Comparison of ENCODE assay signal across 19 cellular contexts in the genomic region with DNA sequence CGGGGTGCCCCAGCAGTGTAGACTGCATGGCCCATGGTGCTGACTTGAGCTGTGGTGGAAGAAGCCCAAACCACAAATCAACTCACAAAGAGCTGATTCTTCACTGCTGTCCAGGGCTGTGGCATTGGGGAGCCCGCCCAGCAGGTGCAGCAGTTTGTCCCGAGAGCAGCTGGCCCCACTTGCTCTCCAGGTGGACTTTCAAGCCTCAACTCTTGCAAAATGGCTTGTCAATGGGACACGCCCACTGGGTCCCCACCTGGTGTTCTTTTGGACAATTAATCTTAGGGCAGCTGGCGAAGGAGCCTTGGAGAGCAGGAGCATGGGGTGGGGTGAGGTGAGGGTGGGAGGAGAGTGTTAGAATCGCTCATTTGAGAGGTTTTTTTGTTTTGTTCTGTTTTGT.
"Had no signal": no experiment of that assay in that cellular context is flagged by ENCODE, and none has a peak within 500 bp of the region (broad histone marks: within the 10 kb centered on the region; RNA-seq: fewer than 3 reads in every experiment).

No MANE protein-coding gene starts in this region.

- H3K4me3 ChIP-seq: ascending aorta, breast epithelium, left ventricle myocardium inferior, tibial artery had no signal

- FAIRE-seq: kidney, urothelium cell line had no signal

- DNase-seq: activated CD4-positive, alpha-beta T cell treated with anti-CD3 and anti-CD28 coated beads for 1 hour; activated CD4-positive, alpha-beta T cell treated with anti-CD3 and anti-CD28 coated beads, Interleukin-2, amount 50 U/mL, for 48 hours; activated naive CD4-positive, alpha-beta T cell treated with Interleukin-2 at 50 U/mL for 16 hours; cerebellar nuclear complex; effector memory CD8-positive, alpha-beta T cell; foreskin keratinocyte; glutamatergic neuron; hypothalamus; kidney; left ventricle myocardium inferior; naive thymus-derived CD8-positive, alpha-beta T cell; retina; stimulated activated CD4-positive, alpha-beta T cell treated with anti-CD3 and anti-CD28 coated beads, Interleukin-4, amount 100 ng/mL, for 1 hour; stimulated activated naive B cell treated with anti-CD40 and anti-IgM and Interleukin-4, amounts not matched to agents 10 μg/mL and 1 μg/mL and 100 μg/mL, for 72 hours; tibial artery had no signal

- H3K27ac ChIP-seq: ascending aorta, breast epithelium, foreskin keratinocyte, left ventricle myocardium inferior, neutrophil, tibial artery had no signal

- H3K36me3 ChIP-seq: ascending aorta, breast epithelium, left ventricle myocardium inferior, neutrophil, tibial artery had no signal

- H3K9me3 ChIP-seq: ascending aorta, neutrophil had no signal

- H3K27me3 ChIP-seq: ascending aorta, breast epithelium, foreskin keratinocyte, neutrophil had no signal

- H3K4me1 ChIP-seq: ascending aorta, breast epithelium, foreskin keratinocyte had no signal
